11 cellular contexts compared by ENCODE assay signal in the genomic region with DNA sequence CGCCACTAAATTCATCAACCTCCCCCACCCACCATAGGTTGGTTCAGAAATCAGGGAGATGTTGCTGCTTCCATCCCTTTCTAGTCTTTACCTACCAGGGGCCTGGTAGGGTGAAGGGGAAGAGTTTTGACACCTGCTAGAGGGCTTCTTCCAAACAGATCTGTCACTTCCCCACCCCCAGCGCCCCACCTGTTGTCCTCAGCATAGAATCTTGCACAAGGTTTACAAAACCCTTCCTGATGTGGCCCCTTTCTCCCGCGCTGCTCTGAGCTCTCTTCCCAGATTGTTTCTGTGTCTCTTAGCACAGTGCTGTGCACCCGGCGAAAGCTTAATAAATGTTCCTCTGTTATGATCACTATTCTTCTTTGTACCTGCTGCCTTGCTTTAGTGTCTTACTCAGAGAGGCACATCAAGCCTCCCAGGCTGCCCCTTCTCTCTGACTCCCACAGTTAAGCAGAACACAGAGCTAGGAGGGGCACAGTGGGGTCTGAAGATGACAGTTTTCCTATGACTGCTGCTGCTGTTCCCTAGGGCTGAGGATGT. TPM values are rescaled to one million over a fixed set of nuclear protein-coding genes. Genes with fewer than 3 reads are reported as not detected.
A peak's percentile ranks its signal among the peaks of the same experiment; 100 is the strongest.
DNase-seq lines count a peak whose midpoint lies in the region; ATAC-seq and TF ChIP-seq lines count a peak whose summit lies in the region.
"Had no signal": no experiment of that assay in that cellular context is flagged by ENCODE, and none has a peak within 500 bp of the region (broad histone marks: within the 10 kb centered on the region; RNA-seq: fewer than 3 reads in every experiment).

No MANE protein-coding gene starts in this region.

- no peaks in the 10 kb centered on the region for H3K27me3 ChIP-seq in upper lobe of right lung
- H3K27me3 ChIP-seq: Peyer's patch had no signal

- peak overlapping the region; percentile 28 for H3K4me3 ChIP-seq in upper lobe of right lung

- H3K4me1 ChIP-seq in upper lobe of right lung, result peaks cover 12% of the 10 kb centered on the region

- CTCF ChIA-PET in activated B cell treated with CpG ODN at 0.5 μM for 24 hours (lab: Charles Lee), result interaction anchor here (1.5 to 1.9 kb wide), 3 partner anchors 40 to 232 kb away, joined by 5 to 8 read pairs (median 7); no protein-coding TSS in a partner anchor

- H3K27ac Mint-ChIP-seq in stimulated activated naive CD8-positive, alpha-beta T cell treated with anti-CD3 and anti-CD28 coated beads, Interleukin-15, Interleukin-2, amounts not matched to agents 100 ng/mL and 50 ng/mL, for 24 hours, result no peak overlapping the region
- H3K27ac Mint-ChIP-seq in activated B cell treated with CpG ODN at 0.5 μM for 24 hours, result no peak overlapping the region
- peak overlapping the region in 4 of 6 donors; percentile 31 to 60 (median 42) for H3K27ac Mint-ChIP-seq in immature natural killer cell

- H3K36me3 Mint-ChIP-seq in stimulated activated naive CD8-positive, alpha-beta T cell treated with anti-CD3 and anti-CD28 coated beads, Interleukin-15, Interleukin-2, amounts not matched to agents 100 ng/mL and 50 ng/mL, for 24 hours (ENCODE audit: low read depth), result no peaks in the 10 kb centered on the region
- H3K36me3 Mint-ChIP-seq in activated B cell treated with CpG ODN at 0.5 μM for 24 hours (ENCODE audit: low read depth) (no peaks in the 10 kb centered on the region), immature natural killer cell (peaks cover 0 to 4% (median 0%) of the 10 kb centered on the region in 3 donors)

- no peaks in the 10 kb centered on the region for H3K9me3 ChIP-seq in upper lobe of right lung
- H3K9me3 ChIP-seq: Peyer's patch had no signal

- TF ChIP-seq CTCF in activated B cell treated with CpG ODN at 0.5 μM for 24 hours (IDR thresholded peaks at IDR 0.05), result no peak
- TF ChIP-seq CTCF in upper lobe of right lung (IDR thresholded peaks at IDR 0.05), result no peak

- peaks cover 37% of the 10 kb centered on the region for H3K4me1 Mint-ChIP-seq in stimulated activated naive CD8-positive, alpha-beta T cell treated with anti-CD3 and anti-CD28 coated beads, Interleukin-15, Interleukin-2, amounts not matched to agents 100 ng/mL and 50 ng/mL, for 24 hours (ENCODE audit: low read depth)
- H3K4me1 Mint-ChIP-seq in activated B cell treated with CpG ODN at 0.5 μM for 24 hours (peaks cover 31% of the 10 kb centered on the region), immature natural killer cell (peaks cover 26% of the 10 kb centered on the region in 2 donors)

- POLR2A ChIA-PET in activated B cell treated with CpG ODN at 0.5 μM for 24 hours (lab: Charles Lee), result interaction anchor here (0.8 to 4.3 kb wide), 10 partner anchors 12 to 231 kb away, joined by 3 to 51 read pairs (median 8); a partner anchor contains a TSS

- no peaks in the 10 kb centered on the region for H3K36me3 ChIP-seq in upper lobe of right lung
- H3K36me3 ChIP-seq: Peyer's patch had no signal

- H3K4me3 Mint-ChIP-seq in stimulated activated naive CD8-positive, alpha-beta T cell treated with anti-CD3 and anti-CD28 coated beads, Interleukin-15, Interleukin-2, amounts not matched to agents 100 ng/mL and 50 ng/mL, for 24 hours, result peak overlapping the region; percentile 86
- H3K4me3 Mint-ChIP-seq in activated B cell treated with CpG ODN at 0.5 μM for 24 hours (peak overlapping the region; percentile 29), immature natural killer cell (peak overlapping the region; percentile 44 to 94 (median 88))

- intact Hi-C loops in activated B cell treated with CpG ODN at 0.5 μM for 24 hours (cut with micrococcal nuclease) (no loop called here), upper lobe of right lung (cut with DNase I) (no loop called here)

- H3K27me3 Mint-ChIP-seq in stimulated activated naive CD8-positive, alpha-beta T cell treated with anti-CD3 and anti-CD28 coated beads, Interleukin-15, Interleukin-2, amounts not matched to agents 100 ng/mL and 50 ng/mL, for 24 hours, result no peaks in the 10 kb centered on the region
- no peaks in the 10 kb centered on the region for H3K27me3 Mint-ChIP-seq in activated B cell treated with CpG ODN at 0.5 μM for 24 hours
- peaks cover 0 to 6% (median 4%) of the 10 kb centered on the region in 3 donors for H3K27me3 Mint-ChIP-seq in immature natural killer cell (ENCODE audit: low read depth in 3 of 3)

- no peak overlapping the region for H3K27ac ChIP-seq in upper lobe of right lung

- no peaks in the 10 kb centered on the region for H3K9me3 Mint-ChIP-seq in stimulated activated naive CD8-positive, alpha-beta T cell treated with anti-CD3 and anti-CD28 coated beads, Interleukin-15, Interleukin-2, amounts not matched to agents 100 ng/mL and 50 ng/mL, for 24 hours
- H3K9me3 Mint-ChIP-seq in activated B cell treated with CpG ODN at 0.5 μM for 24 hours, result no peaks in the 10 kb centered on the region
- H3K9me3 Mint-ChIP-seq in immature natural killer cell, result no peaks in the 10 kb centered on the region

- no peak for ATAC-seq in stimulated activated naive CD8-positive, alpha-beta T cell treated with anti-CD3 and anti-CD28 coated beads, Interleukin-15, Interleukin-2, amounts not matched to agents 100 U/mL and 50 U/mL, for 24 hours
- no peak for ATAC-seq in activated B cell treated with CpG ODN at 0.5 μM for 24 hours (ENCODE audit: low read depth)
- no peak for ATAC-seq in upper lobe of right lung
- ATAC-seq in HG03095 (IDR thresholded peaks at IDR 0.05; ENCODE audit: unreplicated experiment), result no peak

- DNase-seq in stimulated activated naive CD8-positive, alpha-beta T cell treated with anti-CD3 and anti-CD28 coated beads, Interleukin-15, Interleukin-2, amounts not matched to agents 100 U/mL and 50 U/mL, for 24 hours, result no peak
- DNase-seq in activated B cell treated with CpG ODN at 0.5 μM for 24 hours (no peak), immature natural killer cell (no peak), upper lobe of right lung (no peak), NCI-H1048 (lab: John Stamatoyannopoulos, UW) (no peak), SKM-1 (lab: John Stamatoyannopoulos, UW; ENCODE audit: unreplicated experiment) (no peak)
- DNase-seq: activated CD4-positive, CD25-positive, alpha-beta regulatory T cell treated with anti-CD3 and anti-CD28 coated beads, Interleukin-2, amount 50 U/mL, for 72 hours; NCI-H1694 treated with DMSO at 0.1 percent for 48 hours had no signal

RNA-seq across cellular contexts. Expression of a gene that starts 11.2 kb away (rescaled TPM):
- total RNA-seq in activated B cell treated with CpG ODN at 0.5 μM for 24 hours, result 0.35 and 0.51 TPM in 2 replicates
- polyA plus RNA-seq in immature natural killer cell, result under 1 TPM; 0.32 to 0.67 (median 0.59) TPM
- 3.1 TPM for total RNA-seq in upper lobe of right lung

RNA-seq across cellular contexts. Expression of a gene that starts 30.2 kb away (rescaled TPM):
- total RNA-seq in activated B cell treated with CpG ODN at 0.5 μM for 24 hours (43.7 and 46.0 TPM in 2 replicates), upper lobe of right lung (44.8 TPM)
- polyA plus RNA-seq in immature natural killer cell, result 10 to 100 TPM; 61.8 to 65.3 (median 63.3) TPM

RNA-seq across cellular contexts. Expression of a gene that starts 39.9 kb away (rescaled TPM):
- total RNA-seq in activated B cell treated with CpG ODN at 0.5 μM for 24 hours, result 55.1 and 71.9 TPM in 2 replicates
- polyA plus RNA-seq in immature natural killer cell, result 100 to 1,000 TPM in 2 of 3 donors, 10 to 100 TPM in 1; 91.6 to 125 (median 115) TPM
- 92.5 TPM for total RNA-seq in upper lobe of right lung

RNA-seq across cellular contexts. Expression of a gene that starts 41.2 kb away (rescaled TPM):
- total RNA-seq in activated B cell treated with CpG ODN at 0.5 μM for 24 hours (5.7 and 7.4 TPM in 2 replicates), upper lobe of right lung (13.5 TPM)
- polyA plus RNA-seq in immature natural killer cell, result 1 to 10 TPM; 1.3 to 6.7 (median 2.1) TPM

RNA-seq across cellular contexts. Expression of a gene that starts 41.9 kb away (rescaled TPM):
- total RNA-seq in activated B cell treated with CpG ODN at 0.5 μM for 24 hours (15.7 and 18.9 TPM in 2 replicates), upper lobe of right lung (16.0 TPM)
- polyA plus RNA-seq in immature natural killer cell, result 10 to 100 TPM; 39.5 to 43.9 (median 39.7) TPM

Comparison
In these comparisons a context has a peak if more than half of its experiments do, and no peak if none do; other contexts are left out.
1. H3K27ac Mint-ChIP-seq: peak in immature natural killer cell (4 of 6); none in stimulated activated naive CD8-positive, alpha-beta T cell treated with anti-CD3 and anti-CD28 coated beads, Interleukin-15, Interleukin-2, amounts not matched to agents 100 ng/mL and 50 ng/mL, for 24 hours (single experiment) and activated B cell treated with CpG ODN at 0.5 μM for 24 hours (single experiment).
2. H3K4me3 Mint-ChIP-seq: peak in every context shown above with its lines; median percentile 88 in immature natural killer cell; 86 in stimulated activated naive CD8-positive, alpha-beta T cell treated with anti-CD3 and anti-CD28 coated beads, Interleukin-15, Interleukin-2, amounts not matched to agents 100 ng/mL and 50 ng/mL, for 24 hours; 29 in activated B cell treated with CpG ODN at 0.5 μM for 24 hours.